15 cellular contexts compared by ENCODE assay signal in the genomic region with DNA sequence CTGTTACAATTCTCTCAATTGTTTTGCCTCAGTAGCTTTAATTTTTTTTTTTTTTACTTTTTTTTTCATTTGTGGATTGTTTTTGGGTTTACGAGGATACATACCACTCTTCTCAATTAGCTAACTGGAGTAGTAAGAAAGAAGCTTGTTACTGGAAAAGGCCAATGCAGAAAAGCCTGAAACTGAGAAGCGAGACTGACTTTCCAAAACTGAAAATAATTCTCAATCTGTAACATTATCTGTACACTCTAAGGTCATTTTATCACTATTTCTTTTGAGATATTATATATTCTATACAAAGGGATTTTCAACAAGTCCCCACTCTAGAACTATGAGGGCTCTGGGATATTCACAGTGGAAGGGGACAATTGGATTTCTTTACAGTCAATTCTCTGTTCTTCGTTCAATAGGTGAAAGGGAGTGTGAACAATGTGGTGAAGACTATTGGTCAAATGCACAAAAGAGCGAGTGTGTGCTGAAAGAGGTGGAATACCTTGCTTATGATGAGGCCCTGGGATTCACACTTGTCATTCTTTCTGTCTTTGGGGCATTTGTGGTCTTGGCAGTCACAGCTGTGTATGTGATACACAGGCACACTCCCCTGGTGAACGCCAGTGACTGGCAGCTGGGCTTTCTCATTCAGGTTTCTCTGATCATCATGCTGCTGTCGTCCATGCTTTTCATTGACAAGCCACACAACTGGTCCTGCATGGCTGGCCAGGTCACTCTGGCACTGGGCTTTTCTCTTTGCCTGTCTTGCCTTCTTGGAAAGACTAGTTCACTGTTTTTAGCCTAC.
DNase-seq lines count a peak whose midpoint lies in the region; ATAC-seq and TF ChIP-seq lines count a peak whose summit lies in the region.
"Had no signal": no experiment of that assay in that cellular context is flagged by ENCODE, and none has a peak within 500 bp of the region (broad histone marks: within the 10 kb centered on the region; RNA-seq: fewer than 3 reads in every experiment).

No MANE protein-coding gene starts in this region.

- DNase-seq in GM12865 (ENCODE audit: low read depth) (peak; percentile 40), caudate nucleus (lab: John Stamatoyannopoulos, UW) (no peak), retina (peak; percentile 22), mesenteric fat pad (ENCODE audit: low spot score) (no peak)
- no peak for DNase-seq in activated CD4-positive, alpha-beta T cell treated with anti-CD3 and anti-CD28 coated beads for 36 hours
- no peak for DNase-seq in activated T-cell treated with anti-CD3 and anti-CD28 coated beads, Interleukin-2, amount 50 U/mL, for 1 hour
- DNase-seq: BE2C; Calu3; CD4-positive, alpha-beta memory T cell; GM23248; NCI-H1694; NCI-H82 had no signal

- TF ChIP-seq CTCF in GM12865 (IDR thresholded peaks at IDR 0.05; ENCODE audit: insufficient read depth, low read depth, low read length, missing control alignments) = no peak

- H3K9me3 Mint-ChIP-seq in activated CD4-positive, alpha-beta T cell treated with anti-CD3 and anti-CD28 coated beads for 36 hours (ENCODE audit: low read depth) = no peaks in the 10 kb centered on the region
- H3K9me3 Mint-ChIP-seq: CD4-positive, alpha-beta memory T cell had no signal

- intact Hi-C loops in activated CD4-positive, alpha-beta T cell treated with anti-CD3 and anti-CD28 coated beads for 36 hours (cut with DNase I, micrococcal nuclease) = no loop called here

- no peak overlapping the region for H3K4me3 ChIP-seq in GM12865 (ENCODE audit: low read depth, low read length)
- H3K4me3 ChIP-seq: GM23248 had no signal

- no peaks in the 10 kb centered on the region for H3K36me3 Mint-ChIP-seq in activated CD4-positive, alpha-beta T cell treated with anti-CD3 and anti-CD28 coated beads for 36 hours (ENCODE audit: low read depth)
- H3K36me3 Mint-ChIP-seq: CD4-positive, alpha-beta memory T cell had no signal

- no peaks in the 10 kb centered on the region for H3K27me3 Mint-ChIP-seq in activated CD4-positive, alpha-beta T cell treated with anti-CD3 and anti-CD28 coated beads for 36 hours

- POLR2A ChIA-PET in activated CD4-positive, alpha-beta T cell treated with anti-CD3 and anti-CD28 coated beads for 36 hours (lab: Charles Lee) = no interaction called here

- H3K4me1 Mint-ChIP-seq in activated CD4-positive, alpha-beta T cell treated with anti-CD3 and anti-CD28 coated beads for 36 hours = no peaks in the 10 kb centered on the region

- no peak overlapping the region for H3K27ac Mint-ChIP-seq in activated CD4-positive, alpha-beta T cell treated with anti-CD3 and anti-CD28 coated beads for 36 hours
- H3K27ac Mint-ChIP-seq: CD4-positive, alpha-beta memory T cell had no signal

- ATAC-seq in GM21717 (IDR thresholded peaks at IDR 0.05; ENCODE audit: unreplicated experiment) (peak; percentile 61), esophagus mucosa (no peak)
- no peak for ATAC-seq in activated CD4-positive, alpha-beta T cell treated with anti-CD3 and anti-CD28 coated beads for 36 hours
- ATAC-seq: HCT116 had no signal

- H3K4me3 Mint-ChIP-seq in activated CD4-positive, alpha-beta T cell treated with anti-CD3 and anti-CD28 coated beads for 36 hours = no peak overlapping the region
- H3K4me3 Mint-ChIP-seq: CD4-positive, alpha-beta memory T cell had no signal

- CTCF ChIA-PET in activated CD4-positive, alpha-beta T cell treated with anti-CD3 and anti-CD28 coated beads for 36 hours (lab: Charles Lee) = interaction anchor here (0.6 kb wide), 1 partner anchor 1153 kb away, joined by 4 read pairs; no protein-coding TSS in a partner anchor

- peak overlapping the region; percentile 50 for H3K27ac ChIP-seq in caudate nucleus (ENCODE audit: low read depth, low read length)
- H3K27ac ChIP-seq: GM23248 had no signal

Comparison
In these comparisons a context has a peak if more than half of its experiments do, and no peak if none do; other contexts are left out.
1. DNase-seq: peak in GM12865 (single experiment) and retina (single experiment); none in caudate nucleus (0 of 61), mesenteric fat pad (single experiment), activated CD4-positive, alpha-beta T cell treated with anti-CD3 and anti-CD28 coated beads for 36 hours (single experiment) and activated T-cell treated with anti-CD3 and anti-CD28 coated beads, Interleukin-2, amount 50 U/mL, for 1 hour (single experiment).